Comparison of ENCODE assay signal across 8 cellular contexts in genomic region chr16:70801611-70802010, GRCh38. TPM values are rescaled to one million over a fixed set of nuclear protein-coding genes. Genes with fewer than 3 reads are reported as not detected.
DNase-seq lines count a peak whose midpoint lies in the region; ATAC-seq and TF ChIP-seq lines count a peak whose summit lies in the region.

No MANE protein-coding gene starts in this region.

- H3K27me3 Mint-ChIP-seq in activated CD4-positive, alpha-beta T cell treated with anti-CD3 and anti-CD28 coated beads, Interleukin-2, amount 10 ng/mL, durations not matched to agents 24 days and 14 days: no peaks in the 10 kb centered on the region
- peaks cover 5% of the 10 kb centered on the region for H3K27me3 Mint-ChIP-seq in T-helper 17 cell

- no peak for TF ChIP-seq CTCF in esophagus muscularis mucosa (IDR thresholded peaks at IDR 0.05)

- H3K9me3 Mint-ChIP-seq in activated CD4-positive, alpha-beta T cell treated with anti-CD3 and anti-CD28 coated beads, Interleukin-2, amount 10 ng/mL, durations not matched to agents 24 days and 14 days: no peaks in the 10 kb centered on the region

- H3K4me3 ChIP-seq in esophagus muscularis mucosa (peak overlapping the region in 3 of 4 donors; percentile 79 to 93 (median 85)), rectal smooth muscle tissue (ENCODE audit: low read length) (peak overlapping the region; percentile 67)

- 61% methylated on average over 3 of the region's 3 CpGs for WGBS in esophagus muscularis mucosa

- no peak for TF ChIP-seq EP300 in esophagus muscularis mucosa (IDR thresholded peaks at IDR 0.05)

- H3K4me3 Mint-ChIP-seq in activated CD4-positive, alpha-beta T cell treated with anti-CD3 and anti-CD28 coated beads, Interleukin-2, amount 10 ng/mL, durations not matched to agents 24 days and 14 days: peak overlapping the region; percentile 96
- no peak overlapping the region for H3K4me3 Mint-ChIP-seq in T-helper 17 cell

- peaks cover 27% of the 10 kb centered on the region for H3K4me1 Mint-ChIP-seq in activated CD4-positive, alpha-beta T cell treated with anti-CD3 and anti-CD28 coated beads, Interleukin-2, amount 10 ng/mL, durations not matched to agents 24 days and 14 days
- H3K4me1 Mint-ChIP-seq in T-helper 17 cell: peaks cover 12% of the 10 kb centered on the region

- H3K27ac ChIP-seq in esophagus muscularis mucosa (replicated peaks in 1 of 4) (no peak overlapping the region), rectal smooth muscle tissue (ENCODE audit: low read depth, low read length) (no peak overlapping the region)

- H3K27ac Mint-ChIP-seq in activated CD4-positive, alpha-beta T cell treated with anti-CD3 and anti-CD28 coated beads, Interleukin-2, amount 10 ng/mL, durations not matched to agents 24 days and 14 days: no peak overlapping the region
- H3K27ac Mint-ChIP-seq in T-helper 17 cell: peak overlapping the region; percentile 88

- intact Hi-C loops in activated CD4-positive, alpha-beta T cell treated with anti-CD3 and anti-CD28 coated beads, Interleukin-2, amount 10 ng/mL, durations not matched to agents 24 days and 14 days (cut with micrococcal nuclease): loop anchor here (1.0 to 5.0 kb wide), 2 partner anchors 63 to 1291 kb away; partner anchors contain the start of genes DHX38 and TXNL4B
- intact Hi-C loops in esophagus muscularis mucosa (cut with DNase I): loop anchor here (5.0 kb wide), 1 partner anchor 556 kb away; the partner anchor contains the start of gene CALB2

- no peak overlapping the region for H3K9ac ChIP-seq in rectal smooth muscle tissue (ENCODE audit: low read length)

- H3K27me3 ChIP-seq in esophagus muscularis mucosa (peaks cover 0 to 4% (median 0%) of the 10 kb centered on the region in 4 donors), rectal smooth muscle tissue (ENCODE audit: control insufficient read depth, insufficient read depth, low read length) (no peaks in the 10 kb centered on the region)

- H3K4me1 ChIP-seq in esophagus muscularis mucosa (peaks cover 9 to 31% (median 22%) of the 10 kb centered on the region in 4 donors), rectal smooth muscle tissue (ENCODE audit: control insufficient read depth, insufficient read depth, low read length) (peaks cover 5% of the 10 kb centered on the region)

- no peak for DNase-seq in activated CD4-positive, alpha-beta T cell treated with anti-CD3 and anti-CD28 coated beads, Interleukin-2, amount 10 ng/mL, durations not matched to agents 24 days and 14 days
- DNase-seq in activated CD4-positive, alpha-beta T cell treated with anti-CD3 and anti-CD28 coated beads for 48 hours: no peak
- DNase-seq in T-helper 17 cell: no peak
- DNase-seq in esophagus muscularis mucosa (ENCODE audit: extremely low spot score): no peak
- DNase-seq in T-helper 9 cell: no peak
- DNase-seq in NCI-H1048 (lab: John Stamatoyannopoulos, UW): no peak

- H3K9me3 ChIP-seq in T-helper 17 cell (ENCODE audit: control insufficient read depth, low read length, poor library complexity, severe bottlenecking): no peaks in the 10 kb centered on the region
- H3K9me3 ChIP-seq in esophagus muscularis mucosa: peaks cover 0 to 10% (median 3%) of the 10 kb centered on the region in 4 donors

- peaks cover 0 to 17% (median 4%) of the 10 kb centered on the region in 4 donors for H3K36me3 ChIP-seq in esophagus muscularis mucosa
- H3K36me3 ChIP-seq in rectal smooth muscle tissue (ENCODE audit: control insufficient read depth, insufficient read depth, low read length): no peaks in the 10 kb centered on the region

- TF ChIP-seq POLR2A in esophagus muscularis mucosa (IDR thresholded peaks at IDR 0.05; ENCODE audit: low read depth): no peak

- ATAC-seq in T-helper 17 cell: no peak
- no peak for ATAC-seq in GM19455 (IDR thresholded peaks at IDR 0.05; ENCODE audit: unreplicated experiment)

- no peaks in the 10 kb centered on the region for H3K36me3 Mint-ChIP-seq in activated CD4-positive, alpha-beta T cell treated with anti-CD3 and anti-CD28 coated beads, Interleukin-2, amount 10 ng/mL, durations not matched to agents 24 days and 14 days (ENCODE audit: low read depth)
- H3K36me3 Mint-ChIP-seq in T-helper 17 cell (ENCODE audit: low read depth): no peaks in the 10 kb centered on the region

RNA-seq across cellular contexts. Expression of gene VAC14, which starts 0.7 kb away (rescaled TPM):
- total RNA-seq in activated CD4-positive, alpha-beta T cell treated with anti-CD3 and anti-CD28 coated beads, Interleukin-2, amount 10 ng/mL, durations not matched to agents 24 days and 14 days: 36.3 and 38.6 TPM in 2 replicates
- total RNA-seq in T-helper 17 cell (10 to 100 TPM; 36.7 to 38.4 TPM), esophagus muscularis mucosa (10 to 100 TPM; 31.1 to 47.0 (median 37.0) TPM)
